In genomic region chr6:33410711-33411631, GRCh38 we compare ENCODE assay signal across 1 cellular context.
TF ChIP-seq lines count a peak whose summit lies in the region.

PHF1 (plus strand) TSS chr6:33411014; CDS start chr6:33412264, 1,250 bp downstream.

TF ChIP-seq in endothelial cell of umbilical vein, 7 proteins besides CTCF, POLR2A, EP300 and RAD21 (continued from another document):
- TF ChIP-seq EZH2 (IDR thresholded peaks at IDR 0.05; ENCODE audit: borderline replicate concordance, low read depth, low read length, severe bottlenecking) (no peak), POLR2AphosphoS5 (IDR thresholded peaks at IDR 0.05; ENCODE audit: insufficient read depth, low read depth, low read length) (no peak), MYC (IDR thresholded peaks at IDR 0.05; ENCODE audit: low read depth, low read length) (no peak)
- TF ChIP-seq, protein P1, sequence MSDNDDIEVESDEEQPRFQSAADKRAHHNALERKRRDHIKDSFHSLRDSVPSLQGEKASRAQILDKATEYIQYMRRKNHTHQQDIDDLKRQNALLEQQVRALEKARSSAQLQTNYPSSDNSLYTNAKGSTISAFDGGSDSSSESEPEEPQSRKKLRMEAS (IDR thresholded peaks at IDR 0.05; ENCODE audit: insufficient read depth, insufficient read length) = no peak
TF ChIP-seq in endothelial cell of umbilical vein: peak in this region for 0.
